ENCODE assay signal across 26 cellular contexts in the genomic region with DNA sequence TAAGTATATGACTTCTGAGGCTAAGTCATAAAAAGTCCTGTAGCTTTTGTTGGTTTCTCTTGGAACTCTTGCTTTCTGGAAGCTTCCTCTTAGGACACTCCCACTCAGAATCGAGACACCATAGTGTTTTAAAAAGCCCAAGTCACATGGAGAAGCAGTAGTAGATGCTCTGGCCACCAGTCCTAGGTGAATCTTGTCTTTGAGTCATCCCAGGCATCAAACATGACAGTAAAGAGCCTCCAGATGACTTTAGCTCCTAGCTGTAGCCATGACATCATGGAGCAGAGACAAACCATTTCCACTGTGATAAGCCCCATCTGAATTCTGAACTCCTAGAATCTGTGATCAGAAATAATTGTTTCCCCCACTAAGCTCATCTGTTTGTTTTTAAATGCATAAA. TPM values are rescaled to one million over a fixed set of nuclear protein-coding genes. Genes with fewer than 3 reads are reported as not detected.
"Had no signal": no experiment of that assay in that cellular context is flagged by ENCODE, and none has a peak within 500 bp of the region (broad histone marks: within the 10 kb centered on the region; RNA-seq: fewer than 3 reads in every experiment).

No MANE protein-coding gene starts in this region.

- DNase-seq: colonic mucosa; cortex of kidney; effector CD8-positive, alpha-beta T cell; effector memory CD8-positive, alpha-beta T cell; endodermal cell; erythroblast; esophagus squamous epithelium; foreskin fibroblast; foreskin melanocyte; gastrocnemius medialis; glutamatergic neuron; head of caudate nucleus; heart right ventricle; hippocampal formation; left cardiac atrium; left lung; left ventricle myocardium superior; lower lobe of right lung; mesenchymal stem cell; mucosa of descending colon; naive B cell had no signal

- H3K27me3 Mint-ChIP-seq: dendritic cell treated with granulocyte-macrophage colony-stimulating factor and Interleukin-4, amounts not matched to agents 40 ng/mL and 50 ng/mL, for 4 days; effector memory CD8-positive, alpha-beta T cell; naive B cell had no signal

- H3K4me1 Mint-ChIP-seq: naive B cell had no signal

- H3K4me1 ChIP-seq: colonic mucosa, esophagus squamous epithelium, gastrocnemius medialis, left lung, lower lobe of right lung had no signal

- H3K4me3 Mint-ChIP-seq: dendritic cell treated with granulocyte-macrophage colony-stimulating factor and Interleukin-4, amounts not matched to agents 40 ng/mL and 50 ng/mL, for 4 days; effector memory CD8-positive, alpha-beta T cell; endodermal cell; mesothelial cell of epicardium; naive B cell had no signal

- H3K36me3 ChIP-seq: colonic mucosa had no signal

- H3K27ac Mint-ChIP-seq: dendritic cell treated with granulocyte-macrophage colony-stimulating factor and Interleukin-4, amounts not matched to agents 40 ng/mL and 50 ng/mL, for 4 days; endodermal cell; mesothelial cell of epicardium had no signal

- H3K9me3 ChIP-seq: colonic mucosa, esophagus squamous epithelium, gastrocnemius medialis, heart right ventricle, left lung, lower lobe of right lung, mucosa of descending colon had no signal

- H3K9me3 Mint-ChIP-seq: dendritic cell treated with granulocyte-macrophage colony-stimulating factor and Interleukin-4, amounts not matched to agents 40 ng/mL and 50 ng/mL, for 4 days; effector memory CD8-positive, alpha-beta T cell; endodermal cell; mesothelial cell of epicardium had no signal

- H3K4me3 ChIP-seq: colonic mucosa, esophagus squamous epithelium, gastrocnemius medialis, heart right ventricle, left lung, lower lobe of right lung, mucosa of descending colon had no signal

- ATAC-seq: effector memory CD8-positive, alpha-beta T cell; esophagus mucosa; gastrocnemius medialis; heart right ventricle; left cardiac atrium; left lung; left ventricle myocardium superior; lower lobe of right lung; mucosa of descending colon had no signal

- H3K27ac ChIP-seq: colonic mucosa, epithelial cell of prostate, esophagus squamous epithelium, gastrocnemius medialis, heart right ventricle, left lung, lower lobe of right lung had no signal

RNA-seq across cellular contexts. Expression of a gene that starts 42.1 kb away (rescaled TPM):
- total RNA-seq: esophagus mucosa, gastrocnemius medialis, left cardiac atrium, left ventricle myocardium superior, lower leg skin had no signal
